25 cellular contexts compared by ENCODE assay signal in genomic region chr11:76835030-76835429, GRCh38.
"Had no signal": no experiment of that assay in that cellular context is flagged by ENCODE, and none has a peak within 500 bp of the region (broad histone marks: within the 10 kb centered on the region; RNA-seq: fewer than 3 reads in every experiment).

No MANE protein-coding gene starts in this region.

- H3K27ac ChIP-seq: stomach, suprapubic skin, testis, thoracic aorta, thyroid gland, tibial artery, tibial nerve, uterus had no signal

- H3K4me1 ChIP-seq: uterus had no signal

- ATAC-seq: stimulated activated effector memory CD8-positive, alpha-beta T cell treated with anti-CD3 and anti-CD28 coated beads, Interleukin-12 subunit alpha, Interleukin-12 subunit beta, amount 100 ng/mL, for 72 hours; stimulated activated memory B cell treated with anti-CD40 and anti-IgM and Interleukin-4, amounts not matched to agents 10 μg/mL and 1 μg/mL and 100 μg/mL, for 72 hours; stimulated activated naive B cell treated with anti-CD40 and anti-IgM and Interleukin-4, amounts not matched to agents 10 μg/mL and 1 μg/mL and 100 μg/mL, for 72 hours; stimulated activated naive CD8-positive, alpha-beta T cell treated with anti-CD3 and anti-CD28 coated beads, Interleukin-15, amount 100 ng/mL, for 72 hours; stimulated activated naive CD8-positive, alpha-beta T cell treated with anti-CD3 and anti-CD28 coated beads, Interleukin-15, Interleukin-2, amounts not matched to agents 100 U/mL and 50 U/mL, for 24 hours had no signal

- DNase-seq: stimulated activated CD4-positive, alpha-beta T cell treated with anti-CD3 and anti-CD28 coated beads, Interleukin-2, amount 100 ng/mL, for 24 hours; stimulated activated CD4-positive, alpha-beta T cell treated with anti-CD3 and anti-CD28 coated beads, Interleukin-2, amount 100 ng/mL, for 48 hours; stimulated activated CD4-positive, alpha-beta T cell treated with anti-CD3 and anti-CD28 coated beads, Interleukin-4, amount 100 ng/mL, for 1 hour; stimulated activated CD4-positive, alpha-beta T cell treated with anti-CD3 and anti-CD28 coated beads, Interleukin-4, amount 100 ng/mL, for 4 hours; stimulated activated CD8-positive, alpha-beta memory T cell treated with anti-CD3 and anti-CD28 coated beads, Interleukin-4, amount 100 ng/mL, for 48 hours; stimulated activated naive B cell treated with anti-CD40 and anti-IgM and Interleukin-4, amounts not matched to agents 10 μg/mL and 1 μg/mL and 100 μg/mL, for 72 hours; stimulated activated naive CD4-positive, alpha-beta T cell; stimulated activated naive CD4-positive, alpha-beta T cell treated with Interleukin-2 at 50 U/mL for 16 hours; stimulated activated naive CD8-positive, alpha-beta T cell treated with anti-CD3 and anti-CD28 coated beads, Interleukin-15, amount 100 ng/mL, for 72 hours; stimulated activated naive CD8-positive, alpha-beta T cell treated with anti-CD3 and anti-CD28 coated beads, Interleukin-15, Interleukin-2, amounts not matched to agents 100 U/mL and 50 U/mL, for 24 hours; stomach; substantia nigra; testis; thyroid gland; tibial artery; transverse colon; trophoblast cell; upper lobe of left lung; uterus had no signal

- H3K27me3 ChIP-seq: suprapubic skin, testis, thyroid gland, tibial nerve, transverse colon, upper lobe of left lung, uterus, vagina had no signal

- H3K36me3 ChIP-seq: stomach, suprapubic skin, thoracic aorta, thyroid gland, tibial artery, tibial nerve, transverse colon, upper lobe of left lung, uterus, vagina had no signal

- H3K9me3 ChIP-seq: stomach, suprapubic skin, testis, thoracic aorta, thyroid gland, tibial artery, tibial nerve, transverse colon, upper lobe of left lung, uterus, vagina had no signal

- H3K4me3 ChIP-seq: stomach, suprapubic skin, testis, thoracic aorta, thyroid gland, tibial artery, tibial nerve, transverse colon, upper lobe of left lung, uterus, vagina had no signal
